Comparison of ENCODE assay signal across 1 cellular context in the genomic region with DNA sequence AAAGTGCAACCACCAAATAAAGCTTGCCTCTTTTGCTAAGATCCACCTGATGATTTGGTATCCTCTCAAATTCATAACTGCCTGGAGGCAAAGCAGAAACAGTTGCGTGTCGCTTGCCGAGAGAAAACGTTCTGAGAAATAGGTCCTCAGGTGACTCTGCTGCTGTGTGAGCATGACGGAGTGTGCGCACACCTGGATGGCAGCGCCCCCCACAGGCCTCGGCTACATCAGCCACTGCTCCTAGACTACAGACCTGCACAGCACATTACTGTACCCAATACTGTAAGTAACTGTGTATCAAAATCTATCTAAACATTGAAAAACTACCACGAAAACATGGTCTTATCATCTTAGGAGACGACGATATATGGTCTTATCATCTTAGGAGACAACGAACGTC.
TF ChIP-seq lines count a peak whose summit lies in the region.

No MANE protein-coding gene starts in this region.

TF ChIP-seq in GM23338, 12 proteins besides CTCF, POLR2A, EP300 and RAD21 (continued from another document):
- TF ChIP-seq, protein P1, sequence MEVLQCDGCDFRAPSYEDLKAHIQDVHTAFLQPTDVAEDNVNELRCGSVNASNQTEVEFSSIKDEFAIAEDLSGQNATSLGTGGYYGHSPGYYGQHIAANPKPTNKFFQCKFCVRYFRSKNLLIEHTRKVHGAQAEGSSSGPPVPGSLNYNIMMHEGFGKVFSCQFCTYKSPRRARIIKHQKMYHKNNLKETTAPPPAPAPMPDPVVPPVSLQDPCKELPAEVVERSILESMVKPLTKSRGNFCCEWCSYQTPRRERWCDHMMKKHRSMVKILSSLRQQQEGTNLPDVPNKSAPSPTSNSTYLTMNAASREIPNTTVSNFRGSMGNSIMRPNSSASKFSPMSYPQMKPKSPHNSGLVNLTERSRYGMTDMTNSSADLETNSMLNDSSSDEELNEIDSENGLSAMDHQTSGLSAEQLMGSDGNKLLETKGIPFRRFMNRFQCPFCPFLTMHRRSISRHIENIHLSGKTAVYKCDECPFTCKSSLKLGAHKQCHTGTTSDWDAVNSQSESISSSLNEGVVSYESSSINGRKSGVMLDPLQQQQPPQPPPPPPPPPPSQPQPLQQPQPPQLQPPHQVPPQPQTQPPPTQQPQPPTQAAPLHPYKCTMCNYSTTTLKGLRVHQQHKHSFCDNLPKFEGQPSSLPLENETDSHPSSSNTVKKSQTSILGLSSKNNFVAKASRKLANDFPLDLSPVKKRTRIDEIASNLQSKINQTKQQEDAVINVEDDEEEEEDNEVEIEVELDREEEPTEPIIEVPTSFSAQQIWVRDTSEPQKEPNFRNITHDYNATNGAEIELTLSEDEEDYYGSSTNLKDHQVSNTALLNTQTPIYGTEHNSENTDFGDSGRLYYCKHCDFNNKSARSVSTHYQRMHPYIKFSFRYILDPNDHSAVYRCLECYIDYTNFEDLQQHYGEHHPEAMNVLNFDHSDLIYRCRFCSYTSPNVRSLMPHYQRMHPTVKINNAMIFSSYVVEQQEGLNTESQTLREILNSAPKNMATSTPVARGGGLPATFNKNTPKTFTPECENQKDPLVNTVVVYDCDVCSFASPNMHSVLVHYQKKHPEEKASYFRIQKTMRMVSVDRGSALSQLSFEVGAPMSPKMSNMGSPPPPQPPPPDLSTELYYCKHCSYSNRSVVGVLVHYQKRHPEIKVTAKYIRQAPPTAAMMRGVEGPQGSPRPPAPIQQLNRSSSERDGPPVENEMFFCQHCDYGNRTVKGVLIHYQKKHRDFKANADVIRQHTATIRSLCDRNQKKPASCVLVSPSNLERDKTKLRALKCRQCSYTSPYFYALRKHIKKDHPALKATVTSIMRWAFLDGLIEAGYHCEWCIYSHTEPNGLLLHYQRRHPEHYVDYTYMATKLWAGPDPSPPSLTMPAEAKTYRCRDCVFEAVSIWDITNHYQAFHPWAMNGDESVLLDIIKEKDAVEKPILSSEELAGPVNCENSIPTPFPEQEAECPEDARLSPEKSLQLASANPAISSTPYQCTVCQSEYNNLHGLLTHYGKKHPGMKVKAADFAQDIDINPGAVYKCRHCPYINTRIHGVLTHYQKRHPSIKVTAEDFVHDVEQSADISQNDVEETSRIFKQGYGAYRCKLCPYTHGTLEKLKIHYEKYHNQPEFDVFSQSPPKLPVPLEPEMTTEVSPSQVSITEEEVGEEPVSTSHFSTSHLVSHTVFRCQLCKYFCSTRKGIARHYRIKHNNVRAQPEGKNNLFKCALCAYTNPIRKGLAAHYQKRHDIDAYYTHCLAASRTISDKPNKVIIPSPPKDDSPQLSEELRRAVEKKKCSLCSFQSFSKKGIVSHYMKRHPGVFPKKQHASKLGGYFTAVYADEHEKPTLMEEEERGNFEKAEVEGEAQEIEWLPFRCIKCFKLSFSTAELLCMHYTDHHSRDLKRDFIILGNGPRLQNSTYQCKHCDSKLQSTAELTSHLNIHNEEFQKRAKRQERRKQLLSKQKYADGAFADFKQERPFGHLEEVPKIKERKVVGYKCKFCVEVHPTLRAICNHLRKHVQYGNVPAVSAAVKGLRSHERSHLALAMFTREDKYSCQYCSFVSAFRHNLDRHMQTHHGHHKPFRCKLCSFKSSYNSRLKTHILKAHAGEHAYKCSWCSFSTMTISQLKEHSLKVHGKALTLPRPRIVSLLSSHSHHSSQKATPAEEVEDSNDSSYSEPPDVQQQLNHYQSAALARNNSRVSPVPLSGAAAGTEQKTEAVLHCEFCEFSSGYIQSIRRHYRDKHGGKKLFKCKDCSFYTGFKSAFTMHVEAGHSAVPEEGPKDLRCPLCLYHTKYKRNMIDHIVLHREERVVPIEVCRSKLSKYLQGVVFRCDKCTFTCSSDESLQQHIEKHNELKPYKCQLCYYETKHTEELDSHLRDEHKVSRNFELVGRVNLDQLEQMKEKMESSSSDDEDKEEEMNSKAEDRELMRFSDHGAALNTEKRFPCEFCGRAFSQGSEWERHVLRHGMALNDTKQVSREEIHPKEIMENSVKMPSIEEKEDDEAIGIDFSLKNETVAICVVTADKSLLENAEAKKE (CRISPR knock-in tag; IDR thresholded peaks at IDR 0.05): no peak
- TF ChIP-seq, protein P2, sequence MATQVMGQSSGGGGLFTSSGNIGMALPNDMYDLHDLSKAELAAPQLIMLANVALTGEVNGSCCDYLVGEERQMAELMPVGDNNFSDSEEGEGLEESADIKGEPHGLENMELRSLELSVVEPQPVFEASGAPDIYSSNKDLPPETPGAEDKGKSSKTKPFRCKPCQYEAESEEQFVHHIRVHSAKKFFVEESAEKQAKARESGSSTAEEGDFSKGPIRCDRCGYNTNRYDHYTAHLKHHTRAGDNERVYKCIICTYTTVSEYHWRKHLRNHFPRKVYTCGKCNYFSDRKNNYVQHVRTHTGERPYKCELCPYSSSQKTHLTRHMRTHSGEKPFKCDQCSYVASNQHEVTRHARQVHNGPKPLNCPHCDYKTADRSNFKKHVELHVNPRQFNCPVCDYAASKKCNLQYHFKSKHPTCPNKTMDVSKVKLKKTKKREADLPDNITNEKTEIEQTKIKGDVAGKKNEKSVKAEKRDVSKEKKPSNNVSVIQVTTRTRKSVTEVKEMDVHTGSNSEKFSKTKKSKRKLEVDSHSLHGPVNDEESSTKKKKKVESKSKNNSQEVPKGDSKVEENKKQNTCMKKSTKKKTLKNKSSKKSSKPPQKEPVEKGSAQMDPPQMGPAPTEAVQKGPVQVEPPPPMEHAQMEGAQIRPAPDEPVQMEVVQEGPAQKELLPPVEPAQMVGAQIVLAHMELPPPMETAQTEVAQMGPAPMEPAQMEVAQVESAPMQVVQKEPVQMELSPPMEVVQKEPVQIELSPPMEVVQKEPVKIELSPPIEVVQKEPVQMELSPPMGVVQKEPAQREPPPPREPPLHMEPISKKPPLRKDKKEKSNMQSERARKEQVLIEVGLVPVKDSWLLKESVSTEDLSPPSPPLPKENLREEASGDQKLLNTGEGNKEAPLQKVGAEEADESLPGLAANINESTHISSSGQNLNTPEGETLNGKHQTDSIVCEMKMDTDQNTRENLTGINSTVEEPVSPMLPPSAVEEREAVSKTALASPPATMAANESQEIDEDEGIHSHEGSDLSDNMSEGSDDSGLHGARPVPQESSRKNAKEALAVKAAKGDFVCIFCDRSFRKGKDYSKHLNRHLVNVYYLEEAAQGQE (IDR thresholded peaks at IDR 0.05; ENCODE audit: unreplicated experiment): no peak
- TF ChIP-seq ZNF114 (CRISPR knock-in tag; IDR thresholded peaks at IDR 0.05) (no peak), JUNB (IDR thresholded peaks at IDR 0.05; ENCODE audit: unreplicated experiment) (no peak), ZNF331 (CRISPR knock-in tag; IDR thresholded peaks at IDR 0.05; ENCODE audit: low read depth) (no peak), NANOG (IDR thresholded peaks at IDR 0.05; ENCODE audit: borderline replicate concordance) (no peak), EZH2 (IDR thresholded peaks at IDR 0.05; ENCODE audit: low read depth, unreplicated experiment) (no peak), STAT1 (IDR thresholded peaks at IDR 0.05; ENCODE audit: unreplicated experiment) (no peak), EZH2phosphoT487 (IDR thresholded peaks at IDR 0.05; ENCODE audit: unreplicated experiment) (no peak), CREB1 (CRISPR knock-in tag; IDR thresholded peaks at IDR 0.05; ENCODE audit: low read depth) (no peak)
- TF ChIP-seq, protein P3, sequence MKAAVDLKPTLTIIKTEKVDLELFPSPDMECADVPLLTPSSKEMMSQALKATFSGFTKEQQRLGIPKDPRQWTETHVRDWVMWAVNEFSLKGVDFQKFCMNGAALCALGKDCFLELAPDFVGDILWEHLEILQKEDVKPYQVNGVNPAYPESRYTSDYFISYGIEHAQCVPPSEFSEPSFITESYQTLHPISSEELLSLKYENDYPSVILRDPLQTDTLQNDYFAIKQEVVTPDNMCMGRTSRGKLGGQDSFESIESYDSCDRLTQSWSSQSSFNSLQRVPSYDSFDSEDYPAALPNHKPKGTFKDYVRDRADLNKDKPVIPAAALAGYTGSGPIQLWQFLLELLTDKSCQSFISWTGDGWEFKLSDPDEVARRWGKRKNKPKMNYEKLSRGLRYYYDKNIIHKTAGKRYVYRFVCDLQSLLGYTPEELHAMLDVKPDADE (IDR thresholded peaks at IDR 0.05): no peak
